Comparison of ENCODE assay signal across 24 cellular contexts in genomic region chr16:57341062-57341440, GRCh38. TPM values are rescaled to one million over a fixed set of nuclear protein-coding genes. Genes with fewer than 3 reads are reported as not detected.
DNase-seq lines count a peak whose midpoint lies in the region; ATAC-seq, FAIRE-seq and TF ChIP-seq lines count a peak whose summit lies in the region.
"Had no signal": no experiment of that assay in that cellular context is flagged by ENCODE, and none has a peak within 500 bp of the region (broad histone marks: within the 10 kb centered on the region; RNA-seq: fewer than 3 reads in every experiment).

No MANE protein-coding gene starts in this region.

- intact Hi-C loops in activated B cell treated with CpG ODN at 0.5 μM for 24 hours (cut with micrococcal nuclease): no loop called here
- intact Hi-C loops in naive thymus-derived CD4-positive, alpha-beta T cell (cut with micrococcal nuclease): no loop called here

- H3K4me1 Mint-ChIP-seq in activated B cell treated with CpG ODN at 0.5 μM for 24 hours: peaks cover 49% of the 10 kb centered on the region
- peaks cover 0 to 26% (median 16%) of the 10 kb centered on the region in 7 donors for H3K4me1 Mint-ChIP-seq in naive thymus-derived CD4-positive, alpha-beta T cell
- H3K4me1 Mint-ChIP-seq: mesothelial cell of epicardium had no signal

- H3K36me3 ChIP-seq in BLaER1: no peaks in the 10 kb centered on the region
- H3K36me3 ChIP-seq in naive thymus-derived CD4-positive, alpha-beta T cell (ENCODE audit: control insufficient read depth in 2 of 3, insufficient read depth in 3 of 3, low read length in 3 of 3): no peaks in the 10 kb centered on the region
- H3K36me3 ChIP-seq: uterus had no signal

- no peak overlapping the region for H3K9ac ChIP-seq in BLaER1

- H3K27me3 Mint-ChIP-seq in activated B cell treated with CpG ODN at 0.5 μM for 24 hours: peaks cover 9% of the 10 kb centered on the region
- H3K27me3 Mint-ChIP-seq in naive thymus-derived CD4-positive, alpha-beta T cell: peaks cover 15 to 51% (median 32%) of the 10 kb centered on the region in 5 donors

- DNase-seq in activated B cell treated with CpG ODN at 0.5 μM for 24 hours: no peak
- no peak for DNase-seq in naive thymus-derived CD4-positive, alpha-beta T cell
- DNase-seq in D721Med (ENCODE audit: insufficient read length, low spot score): no peak
- no peak for DNase-seq in stimulated activated CD4-positive, alpha-beta T cell treated with anti-CD3 and anti-CD28 coated beads, Interleukin-2, amount 100 ng/mL, for 48 hours
- DNase-seq: activated CD4-positive, alpha-beta T cell treated with anti-CD3 and anti-CD28 coated beads for 1 hour; activated CD8-positive, alpha-beta memory T cell treated with anti-CD3 and anti-CD28 coated beads, Interleukin-2, amount 50 U/mL, for 48 hours; caudate nucleus; NCI-H524 treated with DMSO at 0.1 percent for 48 hours; occipital lobe; stimulated activated naive CD4-positive, alpha-beta T cell; T-helper 17 cell; uterus had no signal

- peaks cover 28% of the 10 kb centered on the region for H3K4me1 ChIP-seq in BLaER1
- H3K4me1 ChIP-seq in naive thymus-derived CD4-positive, alpha-beta T cell (ENCODE audit: control insufficient read depth in 2 of 2, insufficient read depth in 2 of 2, low read length in 2 of 2): no peaks in the 10 kb centered on the region
- H3K4me1 ChIP-seq: uterus had no signal

- peak overlapping the region; percentile 76 for H3K27ac Mint-ChIP-seq in activated B cell treated with CpG ODN at 0.5 μM for 24 hours
- no peak overlapping the region for H3K27ac Mint-ChIP-seq in naive thymus-derived CD4-positive, alpha-beta T cell
- H3K27ac Mint-ChIP-seq: activated naive CD8-positive, alpha-beta T cell; mesothelial cell of epicardium; T-helper 17 cell had no signal

- H3K27me3 ChIP-seq in BLaER1: no peaks in the 10 kb centered on the region
- H3K27me3 ChIP-seq in naive thymus-derived CD4-positive, alpha-beta T cell (ENCODE audit: control insufficient read depth in 2 of 2, insufficient read depth in 2 of 2, low read length in 2 of 2): no peaks in the 10 kb centered on the region
- H3K27me3 ChIP-seq: uterus had no signal

- H3K4me3 ChIP-seq in BLaER1: no peak overlapping the region
- no peak overlapping the region for H3K4me3 ChIP-seq in naive thymus-derived CD4-positive, alpha-beta T cell (ENCODE audit: low read length)
- H3K4me3 ChIP-seq: uterus had no signal

- H3K4me3 Mint-ChIP-seq in activated B cell treated with CpG ODN at 0.5 μM for 24 hours: peak overlapping the region; percentile 67
- H3K4me3 Mint-ChIP-seq in naive thymus-derived CD4-positive, alpha-beta T cell: no peak overlapping the region
- H3K4me3 Mint-ChIP-seq: activated naive CD8-positive, alpha-beta T cell; mesothelial cell of epicardium; T-helper 17 cell had no signal

- CTCF ChIA-PET in activated B cell treated with CpG ODN at 0.5 μM for 24 hours (lab: Charles Lee): interaction anchor here (1.8 kb wide), 1 partner anchor 75 kb away, joined by 4 read pairs; no protein-coding TSS in a partner anchor
- CTCF ChIA-PET in naive thymus-derived CD4-positive, alpha-beta T cell (lab: Charles Lee): no interaction called here

- no peak for FAIRE-seq in D721Med (lab: Jason Lieb, UNC)
- FAIRE-seq: endometrium, frontal cortex, RCC 7860 had no signal

- no peaks in the 10 kb centered on the region for H3K9me3 Mint-ChIP-seq in activated B cell treated with CpG ODN at 0.5 μM for 24 hours
- peaks cover 0 to 7% (median 0%) of the 10 kb centered on the region in 11 donors for H3K9me3 Mint-ChIP-seq in naive thymus-derived CD4-positive, alpha-beta T cell

- H3K27ac ChIP-seq in BLaER1: no peak overlapping the region
- H3K27ac ChIP-seq in naive thymus-derived CD4-positive, alpha-beta T cell (ENCODE audit: low read depth, low read length): no peak overlapping the region
- H3K27ac ChIP-seq: uterus had no signal

- H4K20me1 ChIP-seq in BLaER1: no peaks in the 10 kb centered on the region

- H3K9me3 ChIP-seq in BLaER1: peaks cover 13% of the 10 kb centered on the region
- H3K9me3 ChIP-seq in naive thymus-derived CD4-positive, alpha-beta T cell (ENCODE audit: control insufficient read depth in 2 of 3, low read length in 3 of 3): no peaks in the 10 kb centered on the region

- peak; percentile 39 for ATAC-seq in GM19438 (IDR thresholded peaks at IDR 0.05; ENCODE audit: low read depth, unreplicated experiment)
- peak; percentile 13 for ATAC-seq in activated B cell treated with CpG ODN at 0.5 μM for 24 hours (ENCODE audit: low read depth)
- ATAC-seq in naive thymus-derived CD4-positive, alpha-beta T cell: peak; percentile 54
- ATAC-seq in GM18907 (IDR thresholded peaks at IDR 0.05; ENCODE audit: unreplicated experiment): no peak
- ATAC-seq in GM21423 (IDR thresholded peaks at IDR 0.05; ENCODE audit: unreplicated experiment): no peak
- ATAC-seq: T-helper 17 cell had no signal

- no peaks in the 10 kb centered on the region for H3K36me3 Mint-ChIP-seq in activated B cell treated with CpG ODN at 0.5 μM for 24 hours (ENCODE audit: low read depth)
- peaks cover 0 to 13% (median 4%) of the 10 kb centered on the region in 5 donors for H3K36me3 Mint-ChIP-seq in naive thymus-derived CD4-positive, alpha-beta T cell
- H3K36me3 Mint-ChIP-seq: activated naive CD8-positive, alpha-beta T cell; mesothelial cell of epicardium had no signal

- POLR2A ChIA-PET in activated B cell treated with CpG ODN at 0.5 μM for 24 hours (lab: Charles Lee): interaction anchor here (0.8 to 3.6 kb wide), 2 partner anchors 8 to 72 kb away, joined by 3 to 20 read pairs; no protein-coding TSS in a partner anchor
- POLR2A ChIA-PET in naive thymus-derived CD4-positive, alpha-beta T cell (lab: Charles Lee): no interaction called here

- H3K4me2 ChIP-seq in BLaER1: peak overlapping the region; percentile 12; the same call in 1 of the 2 replicates

- TF ChIP-seq CTCF in activated B cell treated with CpG ODN at 0.5 μM for 24 hours (IDR thresholded peaks at IDR 0.05) (no peak), D721Med (IDR thresholded peaks at IDR 0.05; ENCODE audit: insufficient read depth, missing control alignments) (no peak)

RNA-seq across cellular contexts. Expression of gene CCL22, which starts 17.5 kb away (rescaled TPM):
- 276 and 288 TPM in 2 replicates for total RNA-seq in activated B cell treated with CpG ODN at 0.5 μM for 24 hours
- 1 to 10 TPM in 1 of 5 experiments, under 1 TPM in 3, not detected in 1; 0.17 to 1.9 (median 0.48) TPM for total RNA-seq in naive thymus-derived CD4-positive, alpha-beta T cell
- polyA plus RNA-seq in naive thymus-derived CD4-positive, alpha-beta T cell: not detected
- total RNA-seq: frontal cortex, LHCN-M2, mesothelial cell of epicardium, occipital lobe, skeletal muscle tissue, T-helper 17 cell, uterus had no signal
- polyA plus RNA-seq: BJ had no signal

RNA-seq across cellular contexts. Expression of gene CX3CL1, which starts 31.2 kb away (rescaled TPM):
- total RNA-seq in activated B cell treated with CpG ODN at 0.5 μM for 24 hours: 0.27 and 0.31 TPM in 2 replicates
- total RNA-seq in naive thymus-derived CD4-positive, alpha-beta T cell: not detected
- polyA plus RNA-seq in naive thymus-derived CD4-positive, alpha-beta T cell: not detected
- total RNA-seq: LHCN-M2, T-helper 17 cell had no signal

RNA-seq across cellular contexts. Expression of gene PLLP, which starts 56.6 kb away (rescaled TPM):
- not detected in 2 replicates for total RNA-seq in activated B cell treated with CpG ODN at 0.5 μM for 24 hours
- total RNA-seq in naive thymus-derived CD4-positive, alpha-beta T cell: 1 to 10 TPM in 4 of 5 experiments, under 1 TPM in 1; 0.36 to 8.4 (median 3.3) TPM
- 10 to 100 TPM; 10.0 to 26.0 TPM for polyA plus RNA-seq in naive thymus-derived CD4-positive, alpha-beta T cell
- total RNA-seq: LHCN-M2 had no signal

Comparison
In these comparisons a context has a peak if more than half of its experiments do, and no peak if none do; other contexts are left out.
1. ATAC-seq: peak in GM19438 (single experiment), activated B cell treated with CpG ODN at 0.5 μM for 24 hours (single experiment) and naive thymus-derived CD4-positive, alpha-beta T cell (single experiment); none in GM18907 (single experiment) and GM21423 (single experiment).
2. RNA of gene CCL22, which starts 17.5 kb away (total RNA-seq): 276 to 288 TPM in activated B cell treated with CpG ODN at 0.5 μM for 24 hours; 0.17 to 1.9 TPM in naive thymus-derived CD4-positive, alpha-beta T cell; every median in the first group is over 10 times any median in the second.